Comparison of ENCODE assay signal across 18 cellular contexts in genomic region chr4:39118034-39118658, GRCh38. TPM values are rescaled to one million over a fixed set of nuclear protein-coding genes. Genes with fewer than 3 reads are reported as not detected.
DNase-seq lines count a peak whose midpoint lies in the region; ATAC-seq lines count a peak whose summit lies in the region.
"Had no signal": no experiment of that assay in that cellular context is flagged by ENCODE, and none has a peak within 500 bp of the region (broad histone marks: within the 10 kb centered on the region; RNA-seq: fewer than 3 reads in every experiment).

No MANE protein-coding gene starts in this region.

- no peaks in the 10 kb centered on the region for H3K27me3 Mint-ChIP-seq in T-helper 2 cell treated with Interferon-gamma antibody and Interleukin-4, amounts not matched to agents 5 μg/mL and 100 μg/mL, for 36 hours (ENCODE audit: low read depth)
- no peaks in the 10 kb centered on the region for H3K27me3 Mint-ChIP-seq in activated naive CD8-positive, alpha-beta T cell treated with anti-CD3 and anti-CD28 coated beads, Interleukin-2, amount 10 ng/mL, durations not matched to agents 7 days and 5 days
- H3K27me3 Mint-ChIP-seq: brain, progenitor cell of endocrine pancreas had no signal

- H3K27ac Mint-ChIP-seq in T-helper 2 cell treated with Interferon-gamma antibody and Interleukin-4, amounts not matched to agents 5 μg/mL and 100 μg/mL, for 36 hours, result peak overlapping the region; percentile 83
- H3K27ac Mint-ChIP-seq in activated naive CD8-positive, alpha-beta T cell treated with anti-CD3 and anti-CD28 coated beads, Interleukin-2, amount 10 ng/mL, durations not matched to agents 7 days and 5 days, result peak overlapping the region; percentile 88
- H3K27ac Mint-ChIP-seq: brain, progenitor cell of endocrine pancreas had no signal

- peak; percentile 85 for ATAC-seq in activated naive CD8-positive, alpha-beta T cell treated with anti-CD3 and anti-CD28 coated beads, Interleukin-2, amount 10 ng/mL, durations not matched to agents 7 days and 5 days (ENCODE audit: low read depth)
- ATAC-seq in stimulated activated naive CD8-positive, alpha-beta T cell treated with anti-CD3 and anti-CD28 coated beads, Interleukin-15, Interleukin-2, amounts not matched to agents 100 U/mL and 50 U/mL, for 24 hours, result no peak
- no peak for ATAC-seq in GM19463 (IDR thresholded peaks at IDR 0.05; ENCODE audit: unreplicated experiment)
- ATAC-seq: esophagus mucosa had no signal

- H3K36me3 Mint-ChIP-seq in T-helper 2 cell treated with Interferon-gamma antibody and Interleukin-4, amounts not matched to agents 5 μg/mL and 100 μg/mL, for 36 hours (ENCODE audit: low read depth), result peaks cover 64% of the 10 kb centered on the region
- peaks cover 60% of the 10 kb centered on the region for H3K36me3 Mint-ChIP-seq in activated naive CD8-positive, alpha-beta T cell treated with anti-CD3 and anti-CD28 coated beads, Interleukin-2, amount 10 ng/mL, durations not matched to agents 7 days and 5 days

- POLR2A ChIA-PET in activated naive CD8-positive, alpha-beta T cell treated with anti-CD3 and anti-CD28 coated beads, Interleukin-2, amount 10 ng/mL, durations not matched to agents 7 days and 5 days (lab: Charles Lee), result interaction anchor here (0.7 to 1.3 kb wide), 4 partner anchors 17 to 88 kb away, joined by 3 to 5 read pairs (median 3); no protein-coding TSS in a partner anchor

- H3K4me1 ChIP-seq in HAP-1, result no peaks in the 10 kb centered on the region; the same call in 1 of the 2 replicates
- H3K4me1 ChIP-seq: lower lobe of right lung had no signal

- in situ Hi-C loops in HAP-1 (cut with MboI; ENCODE audit: low sequenced_read_pairs), result no loop called here

- H3K36me3 ChIP-seq in HAP-1 (replicated peaks), result peaks cover 21% of the 10 kb centered on the region

- peaks cover 22% of the 10 kb centered on the region for H3K9me3 Mint-ChIP-seq in T-helper 2 cell treated with Interferon-gamma antibody and Interleukin-4, amounts not matched to agents 5 μg/mL and 100 μg/mL, for 36 hours
- H3K9me3 Mint-ChIP-seq in activated naive CD8-positive, alpha-beta T cell treated with anti-CD3 and anti-CD28 coated beads, Interleukin-2, amount 10 ng/mL, durations not matched to agents 7 days and 5 days, result peaks cover 12% of the 10 kb centered on the region

- DNase-seq in stimulated activated CD4-positive, alpha-beta T cell treated with anti-CD3 and anti-CD28 coated beads, Interleukin-15, amount 100 ng/mL, for 24 hours, result peak; percentile 28
- no peak for DNase-seq in stimulated activated CD4-positive, alpha-beta T cell treated with anti-CD3 and anti-CD28 coated beads, Interleukin-12 subunit alpha, Interleukin-12 subunit beta, amount 100 ng/mL, for 4 hours
- no peak for DNase-seq in T-helper 2 cell treated with Interferon-gamma antibody and Interleukin-4, amounts not matched to agents 5 μg/mL and 100 μg/mL, for 36 hours (ENCODE audit: low spot score)
- DNase-seq in activated naive CD8-positive, alpha-beta T cell treated with anti-CD3 and anti-CD28 coated beads, Interleukin-2, amount 10 ng/mL, durations not matched to agents 7 days and 5 days, result peak; percentile 56
- DNase-seq in stimulated activated naive CD8-positive, alpha-beta T cell treated with anti-CD3 and anti-CD28 coated beads, Interleukin-15, Interleukin-2, amounts not matched to agents 100 U/mL and 50 U/mL, for 24 hours, result peak; percentile 14
- DNase-seq in putamen (ENCODE audit: low spot score) (no peak), HAP-1 (ENCODE audit: low spot score in 2 of 2) (no peak)
- DNase-seq: activated T-cell treated with anti-CD3 and anti-CD28 coated beads, Interleukin-2, amount 50 U/mL, for 48 hours; COR-L47; Karpas-422; lower lobe of right lung; NCI-H1436; NCI-H2227 treated with DMSO at 0.1 percent for 48 hours; SW 1271 had no signal

- peaks cover 22% of the 10 kb centered on the region for H3K4me1 Mint-ChIP-seq in T-helper 2 cell treated with Interferon-gamma antibody and Interleukin-4, amounts not matched to agents 5 μg/mL and 100 μg/mL, for 36 hours (ENCODE audit: low read depth)
- H3K4me1 Mint-ChIP-seq in activated naive CD8-positive, alpha-beta T cell treated with anti-CD3 and anti-CD28 coated beads, Interleukin-2, amount 10 ng/mL, durations not matched to agents 7 days and 5 days, result peaks cover 21% of the 10 kb centered on the region
- H3K4me1 Mint-ChIP-seq: brain had no signal

- no peak overlapping the region for H3K4me3 ChIP-seq in HAP-1
- H3K4me3 ChIP-seq: lower lobe of right lung had no signal

- no peaks in the 10 kb centered on the region for H3K27me3 ChIP-seq in HAP-1 (ENCODE audit: low read depth)

- H3K4me3 Mint-ChIP-seq in T-helper 2 cell treated with Interferon-gamma antibody and Interleukin-4, amounts not matched to agents 5 μg/mL and 100 μg/mL, for 36 hours, result peak overlapping the region; percentile 62
- H3K4me3 Mint-ChIP-seq in activated naive CD8-positive, alpha-beta T cell treated with anti-CD3 and anti-CD28 coated beads, Interleukin-2, amount 10 ng/mL, durations not matched to agents 7 days and 5 days, result peak overlapping the region; percentile 69
- H3K4me3 Mint-ChIP-seq: brain had no signal

- no peaks in the 10 kb centered on the region for H3K9me3 ChIP-seq in HAP-1
- H3K9me3 ChIP-seq: lower lobe of right lung had no signal

RNA-seq across cellular contexts. Expression of gene KLHL5, which starts 56.1 kb away (rescaled TPM):
- 10 to 100 TPM; 16.4 to 18.3 TPM for total RNA-seq in activated naive CD8-positive, alpha-beta T cell treated with anti-CD3 and anti-CD28 coated beads, Interleukin-2, amount 10 ng/mL, durations not matched to agents 7 days and 5 days

Comparison
In these comparisons a context has a peak if more than half of its experiments do, and no peak if none do; other contexts are left out.
1. DNase-seq: peak in stimulated activated CD4-positive, alpha-beta T cell treated with anti-CD3 and anti-CD28 coated beads, Interleukin-15, amount 100 ng/mL, for 24 hours (single experiment), activated naive CD8-positive, alpha-beta T cell treated with anti-CD3 and anti-CD28 coated beads, Interleukin-2, amount 10 ng/mL, durations not matched to agents 7 days and 5 days (single experiment) and stimulated activated naive CD8-positive, alpha-beta T cell treated with anti-CD3 and anti-CD28 coated beads, Interleukin-15, Interleukin-2, amounts not matched to agents 100 U/mL and 50 U/mL, for 24 hours (single experiment); none in stimulated activated CD4-positive, alpha-beta T cell treated with anti-CD3 and anti-CD28 coated beads, Interleukin-12 subunit alpha, Interleukin-12 subunit beta, amount 100 ng/mL, for 4 hours (single experiment), T-helper 2 cell treated with Interferon-gamma antibody and Interleukin-4, amounts not matched to agents 5 μg/mL and 100 μg/mL, for 36 hours (single experiment), putamen (single experiment) and HAP-1 (0 of 2).